In genomic region chr12:119809023-119809422, GRCh38 we compare ENCODE assay signal across 21 cellular contexts.
DNase-seq lines count a peak whose midpoint lies in the region; ATAC-seq and TF ChIP-seq lines count a peak whose summit lies in the region.
"Had no signal": no experiment of that assay in that cellular context is flagged by ENCODE, and none has a peak within 500 bp of the region (broad histone marks: within the 10 kb centered on the region; RNA-seq: fewer than 3 reads in every experiment).

No MANE protein-coding gene starts in this region.

- H3K9me2 ChIP-seq in SK-N-SH: no peaks in the 10 kb centered on the region

- no peak overlapping the region for H3K27ac ChIP-seq in SK-N-SH (ENCODE audit: low read depth in 2 of 2, low read length in 1 of 2)
- peak overlapping the region; percentile 54 for H3K27ac ChIP-seq in osteoblast (ENCODE audit: low read depth, low read length)
- H3K27ac ChIP-seq in lower lobe of right lung: no peak overlapping the region
- H3K27ac ChIP-seq: BLaER1 treated with 17β-estradiol and CSF1 and Interleukin-3, amounts not matched to agents 10 nM and 100 nM; cardiac muscle cell; prostate gland; SK-N-MC; transverse colon had no signal

- H3K9ac ChIP-seq in SK-N-SH: no peak overlapping the region
- H3K9ac ChIP-seq: BLaER1 treated with 17β-estradiol and CSF1 and Interleukin-3, amounts not matched to agents 10 nM and 100 nM had no signal

- WGBS in SK-N-SH (ENCODE audit: low lambda C conversion rate): 98% methylated on average over 2 of the region's 2 CpGs

- peaks cover 0 to 12% of the 10 kb centered on the region in 2 experiments for H3K36me3 ChIP-seq in SK-N-SH (replicated peaks in 1 of 2; ENCODE audit: control insufficient read depth in 1 of 2, insufficient read depth in 2 of 2, low read length in 1 of 2)
- no peaks in the 10 kb centered on the region for H3K36me3 ChIP-seq in osteoblast (ENCODE audit: insufficient read depth, low read length)
- no peaks in the 10 kb centered on the region for H3K36me3 ChIP-seq in lower lobe of right lung
- H3K36me3 ChIP-seq: cardiac muscle cell, prostate gland, transverse colon had no signal

- no peak for TF ChIP-seq RAD21 in SK-N-SH (IDR thresholded peaks at IDR 0.05; ENCODE audit: low read length)

- H2AFZ ChIP-seq in SK-N-SH (ENCODE audit: low read depth) (peak overlapping the region; percentile 50; the same call in 1 of the 2 replicates), osteoblast (ENCODE audit: low read length) (peak overlapping the region; percentile 87)

- no peak for TF ChIP-seq EP300 in SK-N-SH (IDR thresholded peaks at IDR 0.05; ENCODE audit: borderline replicate concordance in 1 of 2, low read depth in 1 of 2, low read length in 1 of 2)

- POLR2A ChIA-PET in SK-N-SH (lab: Yijun Ruan, JAX): no interaction called here

- peak overlapping the region; percentile 8; the same call in 1 of the 2 replicates for H3K4me2 ChIP-seq in SK-N-SH
- peak overlapping the region; percentile 77 for H3K4me2 ChIP-seq in osteoblast (ENCODE audit: insufficient read depth, low read length)
- H3K4me2 ChIP-seq: BLaER1 treated with 17β-estradiol and CSF1 and Interleukin-3, amounts not matched to agents 10 nM and 100 nM had no signal

- H3K9me3 ChIP-seq in SK-N-SH (no peaks in the 10 kb centered on the region), osteoblast (ENCODE audit: low read depth, low read length) (no peaks in the 10 kb centered on the region), lower lobe of right lung (no peaks in the 10 kb centered on the region)
- H3K9me3 ChIP-seq: prostate gland, transverse colon had no signal

- H3K79me2 ChIP-seq in SK-N-SH (ENCODE audit: insufficient read depth) (peaks cover 17% of the 10 kb centered on the region; the same call in 1 of the 2 replicates), osteoblast (ENCODE audit: insufficient read depth, low read length) (peaks cover 12% of the 10 kb centered on the region)

- no peak for TF ChIP-seq CTCF in SK-N-SH (IDR thresholded peaks at IDR 0.05)
- TF ChIP-seq CTCF in osteoblast (IDR thresholded peaks at IDR 0.05; ENCODE audit: extremely low read depth, low read depth, low read length): no peak
- no peak for TF ChIP-seq CTCF in lower lobe of right lung (IDR thresholded peaks at IDR 0.05)

- H3K4me1 ChIP-seq in SK-N-SH (ENCODE audit: control insufficient read depth in 1 of 2, insufficient read depth in 2 of 2, low read depth in 1 of 2, low read length in 1 of 2) (peaks cover 6 to 7% of the 10 kb centered on the region in 2 experiments; a peak in 3 of 4 replicates), osteoblast (ENCODE audit: insufficient read depth, low read length) (peaks cover 21% of the 10 kb centered on the region), lower lobe of right lung (peaks cover 6% of the 10 kb centered on the region)
- H3K4me1 ChIP-seq: prostate gland had no signal

- H4K20me1 ChIP-seq in SK-N-SH (ENCODE audit: insufficient read depth): no peaks in the 10 kb centered on the region
- H4K20me1 ChIP-seq in osteoblast (ENCODE audit: insufficient read depth, low read length): no peaks in the 10 kb centered on the region

- H3K27me3 ChIP-seq in SK-N-SH (ENCODE audit: insufficient read depth) (no peaks in the 10 kb centered on the region), osteoblast (ENCODE audit: insufficient read depth, low read length) (no peaks in the 10 kb centered on the region), lower lobe of right lung (ENCODE audit: low read depth) (peaks cover 4% of the 10 kb centered on the region)
- H3K27me3 ChIP-seq: BLaER1 treated with 17β-estradiol and CSF1 and Interleukin-3, amounts not matched to agents 10 nM and 100 nM; cardiac muscle cell; transverse colon had no signal

- CTCF ChIA-PET in SK-N-SH (lab: Yijun Ruan, JAX): no interaction called here

- ATAC-seq in SK-N-SH treated with all-trans-retinoic acid at 6 μM for 48 hours (no peak), GM21390 (IDR thresholded peaks at IDR 0.05; ENCODE audit: unreplicated experiment) (peak; percentile 60), lower lobe of right lung (no peak)
- ATAC-seq: Panc1 had no signal

- H3K4me3 ChIP-seq in SK-N-SH (ENCODE audit: low read depth in 2 of 2, low read length in 1 of 2) (peak overlapping the region in 1 of 2 experiments; percentile 40; a peak in 1 of 4 replicates), osteoblast (ENCODE audit: insufficient read depth, low read length) (peak overlapping the region; percentile 34), lower lobe of right lung (no peak overlapping the region)
- H3K4me3 ChIP-seq: BLaER1 treated with 17β-estradiol and CSF1 and Interleukin-3, amounts not matched to agents 10 nM and 100 nM; cardiac muscle cell; prostate gland; SK-N-MC; transverse colon had no signal

- DNase-seq in SK-N-SH (no peak), SW480 (ENCODE audit: low spot score) (peak; percentile 6), osteoblast (ENCODE audit: insufficient read length, low spot score, missing footprints) (no peak), amygdala (lab: John Stamatoyannopoulos, UW) (no peak), DMS79 treated with DMSO at 0.1 percent for 48 hours (lab: John Stamatoyannopoulos, UW) (no peak), lower lobe of right lung (no peak)
- DNase-seq: 8988T; activated CD4-positive, alpha-beta memory T cell treated with anti-CD3 and anti-CD28 coated beads, Interleukin-2, amount 10 ng/mL, durations not matched to agents 7 days and 5 days; activated T-cell treated with anti-CD3 and anti-CD28 coated beads, Interleukin-2, amount 50 U/mL, for 48 hours; DMS 273 treated with DMSO at 0.1 percent for 48 hours; head of caudate nucleus; mesendoderm; NCI-H1105; transverse colon had no signal

- H3F3A ChIP-seq in SK-N-SH (replicated peaks; ENCODE audit: insufficient read depth): no peaks in the 10 kb centered on the region

- intact Hi-C loops in lower lobe of right lung (cut with DNase I): no loop called here

TF ChIP-seq in SK-N-SH, 30 proteins besides CTCF, POLR2A, EP300 and RAD21:
- TF ChIP-seq TCF12 (IDR thresholded peaks at IDR 0.05) (no peak), FOSL2 (IDR thresholded peaks at IDR 0.05; ENCODE audit: borderline replicate concordance, low read depth) (no peak), REST (IDR thresholded peaks at IDR 0.05; ENCODE audit: low read depth, low read length) (no peak), TAF1 (IDR thresholded peaks at IDR 0.05; ENCODE audit: borderline replicate concordance, low read depth, low read length) (no peak), RFX5 (IDR thresholded peaks at IDR 0.05; ENCODE audit: low read length) (no peak), POLR2AphosphoS5 (IDR thresholded peaks at IDR 0.05; ENCODE audit: low read depth, low read length) (no peak)

TF ChIP-seq in SK-N-SH treated with all-trans-retinoic acid at 6 μM for 48 hours, 23 proteins besides CTCF, POLR2A, EP300 and RAD21 (continues in another document):
- no peak for TF ChIP-seq OSR1 (CRISPR knock-in tag; IDR thresholded peaks at IDR 0.05)
- no peak for TF ChIP-seq ESRRG (CRISPR knock-in tag; IDR thresholded peaks at IDR 0.05)
- no peak for TF ChIP-seq RARB (CRISPR knock-in tag; IDR thresholded peaks at IDR 0.05)
- TF ChIP-seq ZFP3 (CRISPR knock-in tag; IDR thresholded peaks at IDR 0.05): no peak
- TF ChIP-seq PATZ1 (CRISPR knock-in tag; IDR thresholded peaks at IDR 0.05; ENCODE audit: borderline replicate concordance): no peak
- no peak for TF ChIP-seq PPARA (CRISPR knock-in tag; IDR thresholded peaks at IDR 0.05; ENCODE audit: borderline replicate concordance)
- TF ChIP-seq ZNF70 (CRISPR knock-in tag; IDR thresholded peaks at IDR 0.05): no peak
- TF ChIP-seq ZNF8 (CRISPR knock-in tag; IDR thresholded peaks at IDR 0.05): no peak
- no peak for TF ChIP-seq ZFP30 (CRISPR knock-in tag; IDR thresholded peaks at IDR 0.05)
- TF ChIP-seq CSRNP3 (CRISPR knock-in tag; IDR thresholded peaks at IDR 0.05): no peak
- no peak for TF ChIP-seq ARNTL (CRISPR knock-in tag; IDR thresholded peaks at IDR 0.05; ENCODE audit: borderline replicate concordance, low read depth)
- no peak for TF ChIP-seq CREB5 (CRISPR knock-in tag; IDR thresholded peaks at IDR 0.05; ENCODE audit: low read depth)
- no peak for TF ChIP-seq ZC3H10 (CRISPR knock-in tag; IDR thresholded peaks at IDR 0.05)
